Comparison of ENCODE assay signal across 14 cellular contexts in genomic region chr10:80171248-80171660, GRCh38. TPM values are rescaled to one million over a fixed set of nuclear protein-coding genes. Genes with fewer than 3 reads are reported as not detected.
DNase-seq lines count a peak whose midpoint lies in the region; ATAC-seq and TF ChIP-seq lines count a peak whose summit lies in the region.
"Had no signal": no experiment of that assay in that cellular context is flagged by ENCODE, and none has a peak within 500 bp of the region (broad histone marks: within the 10 kb centered on the region; RNA-seq: fewer than 3 reads in every experiment).

No MANE protein-coding gene starts in this region.

- no peaks in the 10 kb centered on the region for H3K27me3 Mint-ChIP-seq in T-helper 1 cell treated with Interleukin-12 subunit alpha and Interleukin-12 subunit beta and Interleukin-4 antibody, amounts not matched to agents 30 μg/mL and 1 μg/mL, for 36 hours (ENCODE audit: low read depth)

- DNase-seq in T-helper 1 cell = no peak
- peak in 1 of 2 donors; percentile 61 for DNase-seq in foreskin keratinocyte
- DNase-seq in sigmoid colon = peak; percentile 57
- DNase-seq in stimulated activated CD4-positive, alpha-beta T cell treated with anti-CD3 and anti-CD28 coated beads, Interleukin-4, amount 100 ng/mL, for 4 hours = no peak
- DNase-seq: central memory CD4-positive, alpha-beta T cell; DMS79 treated with DMSO at 0.1 percent for 48 hours; KG1 had no signal

- H3K36me3 Mint-ChIP-seq in T-helper 1 cell treated with Interleukin-12 subunit alpha and Interleukin-12 subunit beta and Interleukin-4 antibody, amounts not matched to agents 30 μg/mL and 1 μg/mL, for 36 hours (ENCODE audit: low read depth) = peaks cover 8% of the 10 kb centered on the region

- no peaks in the 10 kb centered on the region for H3K9me3 Mint-ChIP-seq in T-helper 1 cell treated with Interleukin-12 subunit alpha and Interleukin-12 subunit beta and Interleukin-4 antibody, amounts not matched to agents 30 μg/mL and 1 μg/mL, for 36 hours
- H3K9me3 Mint-ChIP-seq: nephron had no signal

- H3K9me3 ChIP-seq in HUES64 (ENCODE audit: insufficient read depth, low read depth, low read length) (no peaks in the 10 kb centered on the region), sigmoid colon (no peaks in the 10 kb centered on the region)
- H3K9me3 ChIP-seq: tibial nerve had no signal

- TF ChIP-seq EP300 in sigmoid colon (IDR thresholded peaks at IDR 0.05) = no peak

- H3K4me3 ChIP-seq in HUES64 (ENCODE audit: low read length) = no peak overlapping the region
- H3K4me3 ChIP-seq in sigmoid colon = no peak overlapping the region
- H3K4me3 ChIP-seq: tibial nerve had no signal

- no peak overlapping the region for H3K4me3 Mint-ChIP-seq in T-helper 1 cell treated with Interleukin-12 subunit alpha and Interleukin-12 subunit beta and Interleukin-4 antibody, amounts not matched to agents 30 μg/mL and 1 μg/mL, for 36 hours
- H3K4me3 Mint-ChIP-seq: nephron had no signal

- H3K27ac ChIP-seq in HUES64 (ENCODE audit: low read depth, low read length) (peak overlapping the region; percentile 35; the same call in 1 of the 2 replicates), foreskin keratinocyte (no peak overlapping the region), sigmoid colon (no peak overlapping the region)

- TF ChIP-seq POLR2A in sigmoid colon (IDR thresholded peaks at IDR 0.05) = no peak

- no peaks in the 10 kb centered on the region for H3K27me3 ChIP-seq in HUES64 (ENCODE audit: insufficient read depth, low read length)
- no peaks in the 10 kb centered on the region for H3K27me3 ChIP-seq in foreskin keratinocyte
- no peaks in the 10 kb centered on the region for H3K27me3 ChIP-seq in sigmoid colon
- H3K27me3 ChIP-seq: tibial nerve had no signal

- peak overlapping the region; percentile 15 for H3K27ac Mint-ChIP-seq in T-helper 1 cell treated with Interleukin-12 subunit alpha and Interleukin-12 subunit beta and Interleukin-4 antibody, amounts not matched to agents 30 μg/mL and 1 μg/mL, for 36 hours

- intact Hi-C loops in sigmoid colon (cut with DNase I) = no loop called here

- WGBS in HUES64 = 57% methylated on average over 7 of the region's 7 CpGs
- WGBS in sigmoid colon, 2 donors = 23 to 72% methylated on average over 7 of the region's 7 CpGs

- H3K9ac ChIP-seq in HUES64 (ENCODE audit: low read depth, low read length) = no peak overlapping the region

- H3K4me1 ChIP-seq in HUES64 (ENCODE audit: insufficient read depth, low read length) = peaks cover 17% of the 10 kb centered on the region; the same call in 1 of the 2 replicates
- H3K4me1 ChIP-seq in foreskin keratinocyte = peaks cover 12% of the 10 kb centered on the region
- H3K4me1 ChIP-seq in sigmoid colon = peaks cover 0 to 62% (median 30%) of the 10 kb centered on the region in 4 donors

- peaks cover 11% of the 10 kb centered on the region for H3K4me1 Mint-ChIP-seq in T-helper 1 cell treated with Interleukin-12 subunit alpha and Interleukin-12 subunit beta and Interleukin-4 antibody, amounts not matched to agents 30 μg/mL and 1 μg/mL, for 36 hours (ENCODE audit: low read depth)

- no peaks in the 10 kb centered on the region for H3K36me3 ChIP-seq in HUES64 (ENCODE audit: insufficient read depth, low read length)
- peaks cover 0 to 52% (median 16%) of the 10 kb centered on the region in 4 donors for H3K36me3 ChIP-seq in sigmoid colon

- TF ChIP-seq CTCF in foreskin keratinocyte (conservative IDR thresholded peaks at IDR 0.05) (no peak), sigmoid colon (IDR thresholded peaks at IDR 0.05) (no peak)

- ATAC-seq in foreskin keratinocyte (peak; percentile 81), GM21447 (IDR thresholded peaks at IDR 0.05; ENCODE audit: unreplicated experiment) (no peak), GM19463 (IDR thresholded peaks at IDR 0.05; ENCODE audit: unreplicated experiment) (no peak)

RNA-seq across cellular contexts. Expression of gene ANXA11, which starts 34.1 kb away (rescaled TPM):
- polyA plus RNA-seq in HUES64 (2013, experiment 1 of 2) = 27.5 TPM
- polyA plus RNA-seq in HUES64 (2013, experiment 2 of 2) = 41.3 TPM
- 168 and 187 TPM in 2 replicates for total RNA-seq in foreskin keratinocyte
- 177 and 190 TPM in 2 replicates for polyA plus RNA-seq in foreskin keratinocyte
- 100 to 1,000 TPM in 1 of 4 donors, 10 to 100 TPM in 3; 63.2 to 109 (median 75.7) TPM for total RNA-seq in sigmoid colon
- 100 to 1,000 TPM; 170 to 323 (median 199) TPM for polyA plus RNA-seq in sigmoid colon

RNA-seq across cellular contexts. Expression of gene PLAC9, which starts 38.7 kb away (rescaled TPM):
- polyA plus RNA-seq in HUES64 (2013, experiment 1 of 2) = 3.3 TPM
- 2.8 TPM for polyA plus RNA-seq in HUES64 (2013, experiment 2 of 2)
- total RNA-seq in foreskin keratinocyte (not detected in 2 replicates), sigmoid colon (10 to 100 TPM in 2 of 4 donors, 1 to 10 TPM in 2; 5.1 to 20.8 (median 13.6) TPM)
- polyA plus RNA-seq in foreskin keratinocyte (not detected in 2 replicates), sigmoid colon (10 to 100 TPM in 1 of 3 donors, 1 to 10 TPM in 2; 1.2 to 23.4 (median 6.9) TPM)
- total RNA-seq: A673 had no signal
